11 cellular contexts compared by ENCODE assay signal in the genomic region with DNA sequence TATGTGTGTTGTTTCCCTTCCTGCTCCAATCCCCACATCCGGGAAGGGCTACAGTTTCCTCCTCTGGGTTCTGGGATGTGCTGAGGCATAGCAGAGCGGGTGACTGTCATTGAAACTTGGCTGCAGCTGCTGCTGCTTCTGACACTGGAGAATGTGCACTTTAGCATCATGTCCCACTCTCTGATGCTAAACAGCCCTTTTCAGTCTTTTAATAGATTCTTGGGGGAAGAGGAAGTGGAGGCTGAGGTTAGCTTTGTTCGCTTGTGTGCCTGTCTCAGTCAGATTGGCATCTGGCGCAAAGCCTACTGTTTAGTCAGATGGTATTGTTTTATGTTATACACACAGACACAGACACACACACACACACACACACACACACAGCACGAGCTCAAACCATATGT.
DNase-seq lines count a peak whose midpoint lies in the region; ATAC-seq, FAIRE-seq and TF ChIP-seq lines count a peak whose summit lies in the region.
"Had no signal": no experiment of that assay in that cellular context is flagged by ENCODE, and none has a peak within 500 bp of the region (broad histone marks: within the 10 kb centered on the region; RNA-seq: fewer than 3 reads in every experiment).

No MANE protein-coding gene starts in this region.

- H3K27me3 ChIP-seq in A673 (replicated peaks; ENCODE audit: insufficient read depth, low read depth, low read length, poor library complexity) (no peaks in the 10 kb centered on the region), endothelial cell of umbilical vein (ENCODE audit: control insufficient read depth in 2 of 2, insufficient read depth in 2 of 2, low read length in 2 of 2) (no peaks in the 10 kb centered on the region), small intestine (ENCODE audit: control insufficient read depth in 2 of 2, insufficient read depth in 2 of 2, low read length in 2 of 2) (no peaks in the 10 kb centered on the region), vagina (no peaks in the 10 kb centered on the region)
- H3K27me3 ChIP-seq: SJSA1 had no signal

- BruUV-seq in A673 (replicated peaks; lab: Mats Ljungman, UMichigan) (no TSS peak), endothelial cell of umbilical vein (replicated peaks; lab: Mats Ljungman, UMichigan) (no TSS peak)

- CTCF ChIA-PET in A673 (lab: Charles Lee), result interaction anchor here (0.6 kb wide), 1 partner anchor 388 kb away, joined by 3 read pairs; no protein-coding TSS in a partner anchor
- CTCF ChIA-PET in endothelial cell of umbilical vein (lab: Charles Lee), result no interaction called here

- no peak overlapping the region for H3K9ac ChIP-seq in endothelial cell of umbilical vein (replicated peaks; ENCODE audit: extremely low read depth, insufficient read depth, low read length)

- peak; percentile 90 for FAIRE-seq in endothelial cell of umbilical vein (lab: Jason Lieb, UNC)
- FAIRE-seq in small intestine (lab: Jason Lieb, UNC), result no peak

- H3K9me1 ChIP-seq in endothelial cell of umbilical vein (replicated peaks; ENCODE audit: control insufficient read depth, extremely low read depth, insufficient read depth, low read length), result no peaks in the 10 kb centered on the region

- ATAC-seq in GM19025 (IDR thresholded peaks at IDR 0.05; ENCODE audit: low read depth, unreplicated experiment) (peak; percentile 55), HG02642 (IDR thresholded peaks at IDR 0.05; ENCODE audit: poor library complexity, unreplicated experiment) (no peak)
- ATAC-seq: activated CD8-positive, alpha-beta T cell treated with anti-CD3 and anti-CD28 coated beads, Interleukin-2, amount 10 ng/mL, durations not matched to agents 7 days and 5 days had no signal

- H3K27ac ChIP-seq in A673 (ENCODE audit: low read depth, low read length, poor library complexity, severe bottlenecking) (no peak overlapping the region), endothelial cell of umbilical vein (ENCODE audit: insufficient read depth, low read depth, low read length) (peak overlapping the region; percentile 68), small intestine (ENCODE audit: low read depth in 1 of 2, low read length in 1 of 2) (no peak overlapping the region), vagina (no peak overlapping the region)
- H3K27ac ChIP-seq: SJSA1 had no signal

- TF ChIP-seq POLR2A in endothelial cell of umbilical vein (IDR thresholded peaks at IDR 0.05; ENCODE audit: low read depth, low read length) (no peak), vagina (IDR thresholded peaks at IDR 0.05) (no peak)

- no peak overlapping the region for H3K4me3 ChIP-seq in A673 (ENCODE audit: low read depth, low read length, poor library complexity, severe bottlenecking)
- no peak overlapping the region for H3K4me3 ChIP-seq in endothelial cell of umbilical vein (replicated peaks in 1 of 3; ENCODE audit: insufficient read depth in 1 of 3, low read depth in 1 of 3, low read length in 3 of 3)
- H3K4me3 ChIP-seq in small intestine (ENCODE audit: low read depth in 1 of 2, low read length in 2 of 2), result no peak overlapping the region
- H3K4me3 ChIP-seq in vagina, result no peak overlapping the region
- H3K4me3 ChIP-seq: SJSA1 had no signal

- H3K4me1 ChIP-seq in A673 (ENCODE audit: insufficient read depth, low read length, poor library complexity, severe bottlenecking) (no peaks in the 10 kb centered on the region), endothelial cell of umbilical vein (ENCODE audit: control insufficient read depth, extremely low read depth, insufficient read depth, low read length) (peaks cover 49% of the 10 kb centered on the region), small intestine (ENCODE audit: control insufficient read depth in 2 of 2, insufficient read depth in 1 of 2, low read depth in 1 of 2, low read length in 1 of 2) (no peaks in the 10 kb centered on the region), vagina (no peaks in the 10 kb centered on the region)

- peak overlapping the region; percentile 0 for H2AFZ ChIP-seq in endothelial cell of umbilical vein (ENCODE audit: low read depth, low read length)

- no peaks in the 10 kb centered on the region for H4K20me1 ChIP-seq in endothelial cell of umbilical vein (replicated peaks; ENCODE audit: control insufficient read depth, extremely low read depth, insufficient read depth, low read length)

- intact Hi-C loops in A673 (cut with micrococcal nuclease; ENCODE audit: unreplicated experiment) (loop anchor here (10.0 kb wide), 1 partner anchor 441 kb away; no protein-coding TSS in a partner anchor), endothelial cell of umbilical vein (cut with micrococcal nuclease) (loop anchor here (2.0 to 10.0 kb wide), 4 partner anchors 39 to 977 kb away; no protein-coding TSS in a partner anchor), vagina (cut with DNase I) (loop anchor here (2.0 kb wide), 1 partner anchor 27 kb away; no protein-coding TSS in a partner anchor)

- peak overlapping the region; percentile 0 for H3K4me2 ChIP-seq in endothelial cell of umbilical vein (ENCODE audit: insufficient read depth, low read length)

- H3K9me3 ChIP-seq in A673 (ENCODE audit: low read depth, low read length, poor library complexity, severe bottlenecking) (no peaks in the 10 kb centered on the region), endothelial cell of umbilical vein (replicated peaks; ENCODE audit: control insufficient read depth, insufficient read depth, low read length) (no peaks in the 10 kb centered on the region), small intestine (ENCODE audit: control insufficient read depth, low read depth) (no peaks in the 10 kb centered on the region), vagina (no peaks in the 10 kb centered on the region)
- H3K9me3 ChIP-seq: SJSA1 had no signal

- DNase-seq in A673 (ENCODE audit: low spot score), result peak; percentile 27
- peak; percentile 97 for DNase-seq in Kasumi-1 (lab: John Stamatoyannopoulos, UW)
- DNase-seq in endothelial cell of umbilical vein (ENCODE audit: low read depth, low spot score), result peak; percentile 89
- no peak for DNase-seq in small intestine
- no peak for DNase-seq in vagina (ENCODE audit: extremely low spot score in 2 of 2)
- no peak for DNase-seq in midbrain (lab: John Stamatoyannopoulos, UW)
- DNase-seq: activated CD8-positive, alpha-beta T cell treated with anti-CD3 and anti-CD28 coated beads, Interleukin-2, amount 10 ng/mL, durations not matched to agents 7 days and 5 days; NCI-H1417 treated with DMSO at 0.1 percent for 48 hours had no signal

- no peaks in the 10 kb centered on the region for H3K36me3 ChIP-seq in A673 (ENCODE audit: insufficient read depth, low read length, poor library complexity, severe bottlenecking)
- no peaks in the 10 kb centered on the region for H3K36me3 ChIP-seq in endothelial cell of umbilical vein (ENCODE audit: control insufficient read depth in 2 of 2, extremely low read depth in 1 of 2, insufficient read depth in 2 of 2, low read length in 2 of 2)
- no peaks in the 10 kb centered on the region for H3K36me3 ChIP-seq in small intestine (ENCODE audit: control insufficient read depth in 2 of 2, insufficient read depth in 2 of 2, low read length in 2 of 2)
- H3K36me3 ChIP-seq in vagina, result no peaks in the 10 kb centered on the region
- H3K36me3 ChIP-seq: SJSA1 had no signal

- TF ChIP-seq CTCF in A673 (conservative IDR thresholded peaks at IDR 0.05; ENCODE audit: low read depth, low read length) (no peak), endothelial cell of umbilical vein (IDR thresholded peaks at IDR 0.05; ENCODE audit: extremely low read depth in 1 of 2, insufficient read depth in 1 of 2, low read depth in 1 of 2, low read length in 2 of 2) (no peak), vagina (IDR thresholded peaks at IDR 0.05) (no peak)

- 42 to 69% (median 52%) methylated on average over 5 of the region's 5 CpGs for WGBS in small intestine, 3 donors

- POLR2A ChIA-PET in A673 (lab: Charles Lee; ENCODE audit: low non-redundant PET), result no interaction called here
- POLR2A ChIA-PET in endothelial cell of umbilical vein (lab: Charles Lee), result interaction anchor here (0.6 kb wide), 2 partner anchors 9 to 448 kb away, joined by 3 read pairs; no protein-coding TSS in a partner anchor

- dilution Hi-C loops in endothelial cell of umbilical vein (cut with MboI; ENCODE audit: extremely low pct_ligation_motif_present, low sequenced_read_pairs), result no loop called here

- H3K79me2 ChIP-seq in endothelial cell of umbilical vein (ENCODE audit: control insufficient read depth, insufficient read depth, low read length), result no peaks in the 10 kb centered on the region

TF ChIP-seq in endothelial cell of umbilical vein, 7 proteins besides CTCF, POLR2A, EP300 and RAD21:
- TF ChIP-seq GATA2 (IDR thresholded peaks at IDR 0.05; ENCODE audit: insufficient read depth, insufficient read length, low read depth, low read length) (peak; percentile 50), JUN (IDR thresholded peaks at IDR 0.05; ENCODE audit: borderline replicate concordance, insufficient read depth, insufficient read length, low read depth) (peak; percentile 53), POLR2AphosphoS5 (IDR thresholded peaks at IDR 0.05; ENCODE audit: insufficient read depth, low read depth, low read length) (peak; percentile 52), MYC (IDR thresholded peaks at IDR 0.05; ENCODE audit: low read depth, low read length) (no peak)
- TF ChIP-seq, protein P1, sequence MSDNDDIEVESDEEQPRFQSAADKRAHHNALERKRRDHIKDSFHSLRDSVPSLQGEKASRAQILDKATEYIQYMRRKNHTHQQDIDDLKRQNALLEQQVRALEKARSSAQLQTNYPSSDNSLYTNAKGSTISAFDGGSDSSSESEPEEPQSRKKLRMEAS (IDR thresholded peaks at IDR 0.05; ENCODE audit: insufficient read depth, insufficient read length), result peak; percentile 13

Comparison
In these comparisons a context has a peak if more than half of its experiments do, and no peak if none do; other contexts are left out.
1. DNase-seq: peak in A673 (single experiment), Kasumi-1 (2 of 2) and endothelial cell of umbilical vein (single experiment); none in small intestine (single experiment), vagina (0 of 2) and midbrain (single experiment).